ENCODE assay signal across 11 cellular contexts in genomic region chr6:44233560-44234100, GRCh38. TPM values are rescaled to one million over a fixed set of nuclear protein-coding genes. Genes with fewer than 3 reads are reported as not detected.
DNase-seq lines count a peak whose midpoint lies in the region; ATAC-seq and TF ChIP-seq lines count a peak whose summit lies in the region.
"Had no signal": no experiment of that assay in that cellular context is flagged by ENCODE, and none has a peak within 500 bp of the region (broad histone marks: within the 10 kb centered on the region; RNA-seq: fewer than 3 reads in every experiment).

No MANE protein-coding gene starts in this region.

- H3K36me3 ChIP-seq in ACC112 (ENCODE audit: insufficient read depth, low read length), result no peaks in the 10 kb centered on the region
- H3K36me3 ChIP-seq in SK-N-MC (ENCODE audit: insufficient read depth, low read length), result peaks cover 69% of the 10 kb centered on the region
- H3K36me3 ChIP-seq in trophoblast cell (ENCODE audit: control insufficient read depth in 1 of 2, insufficient read depth in 2 of 2, low read length in 2 of 2), result peaks cover 40 to 51% of the 10 kb centered on the region in 2 experiments

- H3K4me2 ChIP-seq in trophoblast cell (ENCODE audit: low read length), result no peak overlapping the region

- H3K9me3 ChIP-seq in SK-N-MC (ENCODE audit: low read depth, low read length) (no peaks in the 10 kb centered on the region), trophoblast cell (ENCODE audit: insufficient read depth, low read depth, low read length) (peaks cover 4% of the 10 kb centered on the region)
- H3K9me3 ChIP-seq: BE2C had no signal

- no peak overlapping the region for H3K4me3 Mint-ChIP-seq in glutamatergic neuron (ENCODE audit: unreplicated experiment)

- peaks cover 27% of the 10 kb centered on the region for H3K4me1 Mint-ChIP-seq in glutamatergic neuron (ENCODE audit: low read depth, unreplicated experiment)

- H3K27me3 ChIP-seq in ACC112 (ENCODE audit: insufficient read depth, low read length), result no peaks in the 10 kb centered on the region
- no peaks in the 10 kb centered on the region for H3K27me3 ChIP-seq in trophoblast cell (ENCODE audit: insufficient read depth, low read length)
- H3K27me3 ChIP-seq: BE2C had no signal

- H4K91ac ChIP-seq in trophoblast cell (ENCODE audit: low read depth, low read length), result peak overlapping the region; percentile 62

- H4K8ac ChIP-seq in trophoblast cell (ENCODE audit: low read depth, low read length), result peak overlapping the region; percentile 11

- H3K4ac ChIP-seq in trophoblast cell (ENCODE audit: low read depth, low read length), result peak overlapping the region; percentile 21

- WGBS in trophoblast cell (ENCODE audit: extremely low coverage, insufficient coverage, insufficient read length), result no CpG with 5 or more reads among the region's 14 CpGs

- H3K79me2 ChIP-seq in ACC112 (ENCODE audit: control insufficient read depth, insufficient read depth, low read length, unreplicated experiment) (no peaks in the 10 kb centered on the region), trophoblast cell (ENCODE audit: control insufficient read depth, insufficient read depth, low read length, poor library complexity) (peaks cover 2% of the 10 kb centered on the region)

- H3K4me1 ChIP-seq in ACC112 (ENCODE audit: control insufficient read depth, insufficient read depth, low read length, unreplicated experiment) (peaks cover 39% of the 10 kb centered on the region), trophoblast cell (ENCODE audit: control insufficient read depth in 1 of 2, insufficient read depth in 2 of 2, low read length in 2 of 2) (peaks cover 27 to 42% of the 10 kb centered on the region in 2 experiments)

- H3K23ac ChIP-seq in trophoblast cell (ENCODE audit: low read length), result no peak overlapping the region

- H3K4me3 ChIP-seq in ACC112 (ENCODE audit: low read depth, low read length) (no peak overlapping the region), SK-N-MC (no peak overlapping the region), trophoblast cell (ENCODE audit: low read depth, low read length) (no peak overlapping the region)

- peak overlapping the region; percentile 57 for H2AK5ac ChIP-seq in trophoblast cell (ENCODE audit: low read length)

- H3K18ac ChIP-seq in trophoblast cell (ENCODE audit: low read length), result peak overlapping the region; percentile 11

- peak overlapping the region; percentile 48 for H3K14ac ChIP-seq in trophoblast cell (ENCODE audit: low read length)

- H3K9ac ChIP-seq in SK-N-MC (ENCODE audit: insufficient read length) (no peak overlapping the region), trophoblast cell (ENCODE audit: low read length) (no peak overlapping the region)

- H2AFZ ChIP-seq in ACC112 (ENCODE audit: low read length, unreplicated experiment), result no peak overlapping the region
- H2AFZ ChIP-seq in trophoblast cell (ENCODE audit: insufficient read depth, low read length, poor library complexity), result no peak overlapping the region

- H2BK12ac ChIP-seq in trophoblast cell (ENCODE audit: low read length), result peak overlapping the region; percentile 66

- peaks cover 7% of the 10 kb centered on the region for H3K9me3 Mint-ChIP-seq in glutamatergic neuron (ENCODE audit: unreplicated experiment)

- H3K27ac Mint-ChIP-seq in glutamatergic neuron (ENCODE audit: unreplicated experiment), result peak overlapping the region; percentile 76

- no peak for ATAC-seq in HG03280 (IDR thresholded peaks at IDR 0.05; ENCODE audit: unreplicated experiment)

- TF ChIP-seq CTCF in glutamatergic neuron (IDR thresholded peaks at IDR 0.05; ENCODE audit: partially characterized antibody, unreplicated experiment), result no peak

- no peak for DNase-seq in SK-N-MC (ENCODE audit: low read depth, low spot score)
- DNase-seq in glutamatergic neuron, result no peak
- no peak for DNase-seq in trophoblast cell
- DNase-seq in central memory CD4-positive, alpha-beta T cell, result no peak
- no peak for DNase-seq in AML-193 (lab: John Stamatoyannopoulos, UW)
- DNase-seq in retina, result no peak
- DNase-seq: effector CD8-positive, alpha-beta T cell had no signal

- H4K12ac ChIP-seq in trophoblast cell (ENCODE audit: low read depth, low read length), result no peak overlapping the region

- peak overlapping the region; percentile 1 for H2BK5ac ChIP-seq in trophoblast cell (ENCODE audit: low read depth, low read length, poor library complexity)

- H3K27ac ChIP-seq in ACC112 (ENCODE audit: low read depth, low read length), result peak overlapping the region; percentile 40
- H3K27ac ChIP-seq in SK-N-MC, result 0 out of 2 replicates have a peak overlapping the region, but pooled peaks have one; percentile 26
- H3K27ac ChIP-seq in trophoblast cell (ENCODE audit: low read depth, low read length), result peak overlapping the region; percentile 69

- peaks cover 10% of the 10 kb centered on the region for H3K27me3 Mint-ChIP-seq in glutamatergic neuron (ENCODE audit: unreplicated experiment)

- H2BK120ac ChIP-seq in trophoblast cell (ENCODE audit: insufficient read depth, low read length, poor library complexity), result peak overlapping the region; percentile 27

- peaks cover 26% of the 10 kb centered on the region for H3K79me1 ChIP-seq in trophoblast cell (ENCODE audit: low read length)

- H3K36me3 Mint-ChIP-seq in glutamatergic neuron (ENCODE audit: unreplicated experiment), result no peaks in the 10 kb centered on the region

RNA-seq across cellular contexts. Expression of gene SLC29A1, which starts 10.2 kb away (rescaled TPM):
- total RNA-seq in glutamatergic neuron (ENCODE audit: unreplicated experiment), result 20.0 TPM
- 99.2 and 101 TPM in 2 replicates for polyA plus RNA-seq in trophoblast cell (2013)

RNA-seq across cellular contexts. Expression of gene HSP90AB1, which starts 13.3 kb away (rescaled TPM):
- 771 TPM for total RNA-seq in glutamatergic neuron (ENCODE audit: unreplicated experiment)
- polyA plus RNA-seq in trophoblast cell (2013), result 916 and 940 TPM in 2 replicates

RNA-seq across cellular contexts. Expression of gene MYMX, which starts 16.9 kb away (rescaled TPM):
- 0.91 TPM for total RNA-seq in glutamatergic neuron (ENCODE audit: unreplicated experiment)
- polyA plus RNA-seq in trophoblast cell (2013), result 0.37 and 0.41 TPM in 2 replicates
- total RNA-seq: NCI-H460 had no signal

RNA-seq across cellular contexts. Expression of gene SLC35B2, which starts 23.7 kb away (rescaled TPM):
- total RNA-seq in glutamatergic neuron (ENCODE audit: unreplicated experiment), result 71.8 TPM
- 48.9 and 52.5 TPM in 2 replicates for polyA plus RNA-seq in trophoblast cell (2013)

RNA-seq across cellular contexts. Expression of gene NFKBIE, which starts 31.7 kb away (rescaled TPM):
- total RNA-seq in glutamatergic neuron (ENCODE audit: unreplicated experiment), result 15.3 TPM
- polyA plus RNA-seq in trophoblast cell (2013), result 8.6 and 10.1 TPM in 2 replicates
